ENCODE assay signal across 15 cellular contexts in genomic region chr14:64520699-64521098, GRCh38. TPM values are rescaled to one million over a fixed set of nuclear protein-coding genes. Genes with fewer than 3 reads are reported as not detected.
DNase-seq lines count a peak whose midpoint lies in the region; ATAC-seq and TF ChIP-seq lines count a peak whose summit lies in the region.
"Had no signal": no experiment of that assay in that cellular context is flagged by ENCODE, and none has a peak within 500 bp of the region (broad histone marks: within the 10 kb centered on the region; RNA-seq: fewer than 3 reads in every experiment).

No MANE protein-coding gene starts in this region.

- peaks cover 8% of the 10 kb centered on the region for H3K36me3 Mint-ChIP-seq in HFFc6 (ENCODE audit: low read depth)
- peaks cover 0 to 7% of the 10 kb centered on the region in 2 donors for H3K36me3 Mint-ChIP-seq in activated naive CD4-positive, alpha-beta T cell treated with anti-CD3 and anti-CD28 coated beads, Interleukin-2, amount 50 U/mL, for 72 hours

- H3K27me3 Mint-ChIP-seq in HFFc6 (ENCODE audit: insufficient read depth) = no peaks in the 10 kb centered on the region; the same call in 1 of the 2 replicates

- TF ChIP-seq CTCF in HFFc6 (IDR thresholded peaks at IDR 0.05) (no peak), PC-9 (conservative IDR thresholded peaks at IDR 0.05) (no peak), right lobe of liver (IDR thresholded peaks at IDR 0.05) (no peak)

- H3K27ac ChIP-seq in PC-9 (peak overlapping the region; percentile 55), right lobe of liver (no peak overlapping the region)

- intact Hi-C loops in PC-9 (cut with micrococcal nuclease; ENCODE audit: unreplicated experiment) = no loop called here
- intact Hi-C loops in right lobe of liver (cut with DNase I) = no loop called here

- H3K4me1 Mint-ChIP-seq in HFFc6 (ENCODE audit: low read depth) = peaks cover 29% of the 10 kb centered on the region

- H3K4me2 ChIP-seq in PC-9 = peak overlapping the region; percentile 47

- BruUV-seq in PC-9 (replicated peaks; lab: Mats Ljungman, UMichigan) = no TSS peak

- H3K79me2 ChIP-seq in PC-9 (ENCODE audit: low read depth) = peaks cover 54% of the 10 kb centered on the region

- H3K4me1 ChIP-seq in PC-9 (replicated peaks; ENCODE audit: insufficient read depth) = peaks cover 12% of the 10 kb centered on the region
- no peaks in the 10 kb centered on the region for H3K4me1 ChIP-seq in right lobe of liver

- DNase-seq in HFFc6 (no peak), PC-9 (peak in 1 of 2 experiments; percentile 72), renal cortical epithelial cell (ENCODE audit: low read depth) (peak; percentile 38), right lobe of liver (no peak)
- no peak for DNase-seq in activated naive CD4-positive, alpha-beta T cell treated with anti-CD3 and anti-CD28 coated beads, Interleukin-2, amount 50 U/mL, for 72 hours (ENCODE audit: low spot score in 2 of 2)
- DNase-seq: BE2C; CD8-positive, alpha-beta T cell; DMS 273 treated with DMSO at 0.1 percent for 48 hours; EL; NCI-H1417; NCI-H2029; NCI-H2171 treated with DMSO at 0.1 percent for 48 hours; NCI-H69 had no signal

- peaks cover 35% of the 10 kb centered on the region for H3K36me3 ChIP-seq in PC-9 (ENCODE audit: low read depth)
- H3K36me3 ChIP-seq in right lobe of liver = peaks cover 0 to 18% (median 6%) of the 10 kb centered on the region in 4 donors

- 91% methylated on average over 4 of the region's 4 CpGs for WGBS in right lobe of liver (ENCODE audit: insufficient coverage, low coverage, low lambda C conversion rate, missing lambda C conversion rate)

- no peaks in the 10 kb centered on the region for H3K27me3 ChIP-seq in PC-9 (ENCODE audit: insufficient read depth, low read depth)
- no peaks in the 10 kb centered on the region for H3K27me3 ChIP-seq in right lobe of liver
- H3K27me3 ChIP-seq: BE2C had no signal

- H4K20me1 ChIP-seq in PC-9 (ENCODE audit: insufficient read depth) = peaks cover 33% of the 10 kb centered on the region

- H3K9me3 Mint-ChIP-seq in HFFc6 = no peaks in the 10 kb centered on the region
- H3K9me3 Mint-ChIP-seq in activated naive CD4-positive, alpha-beta T cell treated with anti-CD3 and anti-CD28 coated beads, Interleukin-2, amount 50 U/mL, for 72 hours = no peaks in the 10 kb centered on the region
- H3K9me3 Mint-ChIP-seq: CD8-positive, alpha-beta T cell had no signal

- H2AFZ ChIP-seq in PC-9 = no peak overlapping the region

- no peak overlapping the region for H3K4me3 ChIP-seq in PC-9
- H3K4me3 ChIP-seq in right lobe of liver = no peak overlapping the region

- no peaks in the 10 kb centered on the region for H3K9me2 ChIP-seq in PC-9 (ENCODE audit: insufficient read depth)

- H3K27ac Mint-ChIP-seq in HFFc6 = peak overlapping the region; percentile 29; the same call in 1 of the 2 replicates
- H3K27ac Mint-ChIP-seq in activated naive CD4-positive, alpha-beta T cell treated with anti-CD3 and anti-CD28 coated beads, Interleukin-2, amount 50 U/mL, for 72 hours = no peak overlapping the region
- H3K27ac Mint-ChIP-seq: CD8-positive, alpha-beta T cell had no signal

- ATAC-seq in esophagus mucosa (peak; percentile 48), HG02970 (IDR thresholded peaks at IDR 0.05; ENCODE audit: low FRiP score, unreplicated experiment) (no peak), right lobe of liver (no peak)
- no peak for ATAC-seq in activated naive CD4-positive, alpha-beta T cell treated with anti-CD3 and anti-CD28 coated beads, Interleukin-2, amount 50 U/mL, for 72 hours
- ATAC-seq: CD8-positive, alpha-beta T cell had no signal

- no peak for TF ChIP-seq POLR2A in right lobe of liver (IDR thresholded peaks at IDR 0.05)

- H3K9me3 ChIP-seq in PC-9 (ENCODE audit: insufficient read depth, low read depth) (no peaks in the 10 kb centered on the region; the same call in 1 of the 2 replicates), right lobe of liver (no peaks in the 10 kb centered on the region)
- H3K9me3 ChIP-seq: BE2C had no signal

- peaks cover 22% of the 10 kb centered on the region for H3F3A ChIP-seq in PC-9 (ENCODE audit: insufficient read depth, low read depth)

- CTCF ChIA-PET in PC-9 (lab: Charles Lee) = no interaction called here

- no peak overlapping the region for H3K4me3 Mint-ChIP-seq in HFFc6
- H3K4me3 Mint-ChIP-seq: CD8-positive, alpha-beta T cell had no signal

- POLR2A ChIA-PET in PC-9 (lab: Charles Lee; ENCODE audit: unreplicated experiment) = interaction anchor here (0.6 kb wide), 1 partner anchor 261 kb away, joined by 6 read pairs; no protein-coding TSS in a partner anchor

RNA-seq across cellular contexts. Expression of gene ZBTB1, which starts 16.1 kb away (rescaled TPM):
- 10 to 100 TPM; 22.3 to 29.3 (median 25.5) TPM for total RNA-seq in HFFc6 (2021; fragmentation: NEBNext Ultra II Directional; extraction: Animal tissue kit (Norgen Biotek cat#: 25700))
- total RNA-seq in PC-9 (2021) = 55.4 and 57.2 TPM in 2 replicates
- 16.5 TPM for total RNA-seq in esophagus mucosa
- 57.5 and 101 TPM in 2 replicates for total RNA-seq in renal cortical epithelial cell
- total RNA-seq in right lobe of liver = 10 to 100 TPM; 10.6 to 16.8 (median 14.9) TPM
- 10 to 100 TPM; 49.6 to 69.7 TPM for total RNA-seq in activated naive CD4-positive, alpha-beta T cell treated with anti-CD3 and anti-CD28 coated beads, Interleukin-2, amount 50 U/mL, for 72 hours

RNA-seq across cellular contexts. Expression of gene ZBTB25, which starts 17.1 kb away (rescaled TPM):
- total RNA-seq in HFFc6 (2021; fragmentation: NEBNext Ultra II Directional; extraction: Animal tissue kit (Norgen Biotek cat#: 25700)) = 1 to 10 TPM; 5.7 to 8.2 (median 7.1) TPM
- total RNA-seq in PC-9 (2021) = 18.6 and 22.9 TPM in 2 replicates
- 5.9 TPM for total RNA-seq in esophagus mucosa
- total RNA-seq in renal cortical epithelial cell = 4.7 and 12.9 TPM in 2 replicates
- total RNA-seq in right lobe of liver = 1 to 10 TPM; 5.5 to 6.2 (median 5.7) TPM
- total RNA-seq in activated naive CD4-positive, alpha-beta T cell treated with anti-CD3 and anti-CD28 coated beads, Interleukin-2, amount 50 U/mL, for 72 hours = 10 to 100 TPM; 38.1 to 50.7 TPM

RNA-seq across cellular contexts. Expression of gene HSPA2, which starts 19.8 kb away (rescaled TPM):
- 1 to 10 TPM; 5.6 to 9.6 (median 9.2) TPM for total RNA-seq in HFFc6 (2021; fragmentation: NEBNext Ultra II Directional; extraction: Animal tissue kit (Norgen Biotek cat#: 25700))
- 11.0 and 14.3 TPM in 2 replicates for total RNA-seq in PC-9 (2021)
- 14.0 TPM for total RNA-seq in esophagus mucosa
- 25.0 and 44.2 TPM in 2 replicates for total RNA-seq in renal cortical epithelial cell
- total RNA-seq in right lobe of liver = 1 to 10 TPM; 1.2 to 9.7 (median 5.0) TPM
- 1 to 10 TPM; 4.1 to 8.2 TPM for total RNA-seq in activated naive CD4-positive, alpha-beta T cell treated with anti-CD3 and anti-CD28 coated beads, Interleukin-2, amount 50 U/mL, for 72 hours

RNA-seq across cellular contexts. Expression of gene PPP1R36, which starts 29.1 kb away (rescaled TPM):
- under 1 TPM; 0.20 to 0.81 (median 0.27) TPM for total RNA-seq in HFFc6 (2021; fragmentation: NEBNext Ultra II Directional; extraction: Animal tissue kit (Norgen Biotek cat#: 25700))
- total RNA-seq in PC-9 (2021) (0.35 TPM in 1 of 2 replicates, not detected in the other), esophagus mucosa (0.20 TPM), renal cortical epithelial cell (1.7 and 2.6 TPM in 2 replicates), right lobe of liver (under 1 TPM in 2 of 6 experiments, not detected in 4; 0.16 to 0.40 TPM)
- not detected for total RNA-seq in activated naive CD4-positive, alpha-beta T cell treated with anti-CD3 and anti-CD28 coated beads, Interleukin-2, amount 50 U/mL, for 72 hours

RNA-seq across cellular contexts. Expression of gene AKAP5, which starts 55.4 kb away (rescaled TPM):
- 1 to 10 TPM in 4 of 6 experiments, under 1 TPM in 2; 0.94 to 1.3 (median 1.2) TPM for total RNA-seq in HFFc6 (2021; fragmentation: NEBNext Ultra II Directional; extraction: Animal tissue kit (Norgen Biotek cat#: 25700))
- total RNA-seq in PC-9 (2021) (0.60 and 0.72 TPM in 2 replicates), esophagus mucosa (0.16 TPM), renal cortical epithelial cell (4.7 and 16.3 TPM in 2 replicates), right lobe of liver (1 to 10 TPM in 1 of 6 experiments, under 1 TPM in 5; 0.12 to 1.0 (median 0.30) TPM)
- 1 to 10 TPM; 1.4 to 1.8 TPM for total RNA-seq in activated naive CD4-positive, alpha-beta T cell treated with anti-CD3 and anti-CD28 coated beads, Interleukin-2, amount 50 U/mL, for 72 hours
